In genomic region chr9:114364123-114364522, GRCh38 we compare ENCODE assay signal across 9 cellular contexts. TPM values are rescaled to one million over a fixed set of nuclear protein-coding genes. Genes with fewer than 3 reads are reported as not detected.
DNase-seq lines count a peak whose midpoint lies in the region; FAIRE-seq lines count a peak whose summit lies in the region.
"Had no signal": no experiment of that assay in that cellular context is flagged by ENCODE, and none has a peak within 500 bp of the region (broad histone marks: within the 10 kb centered on the region; RNA-seq: fewer than 3 reads in every experiment).

No MANE protein-coding gene starts in this region.

- H3K4me1 ChIP-seq in skeletal muscle satellite cell (ENCODE audit: control insufficient read depth, insufficient read depth, low read length) = peaks cover 39% of the 10 kb centered on the region

- peaks cover 48% of the 10 kb centered on the region for H3K36me3 ChIP-seq in skeletal muscle satellite cell (ENCODE audit: insufficient read depth, low read length)

- H3K27me3 ChIP-seq in skeletal muscle satellite cell (ENCODE audit: control insufficient read depth, insufficient read depth, low read length) = no peaks in the 10 kb centered on the region

- H3K36me3 Mint-ChIP-seq in dendritic cell treated with granulocyte-macrophage colony-stimulating factor and Interleukin-4, amounts not matched to agents 40 ng/mL and 50 ng/mL, for 4 days (ENCODE audit: low read depth) = peaks cover 93% of the 10 kb centered on the region

- intact Hi-C loops in dendritic cell treated with granulocyte-macrophage colony-stimulating factor and Interleukin-4, amounts not matched to agents 40 ng/mL and 50 ng/mL, for 4 days (cut with micrococcal nuclease) = no loop called here
- intact Hi-C loops in posterior cingulate gyrus (cut with DNase I) = no loop called here

- H3K4me3 ChIP-seq in skeletal muscle satellite cell (ENCODE audit: low read length) = peak overlapping the region; percentile 12

- peaks cover 61% of the 10 kb centered on the region for H3K4me1 Mint-ChIP-seq in dendritic cell treated with granulocyte-macrophage colony-stimulating factor and Interleukin-4, amounts not matched to agents 40 ng/mL and 50 ng/mL, for 4 days (ENCODE audit: low read depth)

- peak; percentile 97 for FAIRE-seq in RCC 7860 (lab: Jason Lieb, UNC)

- H3K9me3 Mint-ChIP-seq in dendritic cell treated with granulocyte-macrophage colony-stimulating factor and Interleukin-4, amounts not matched to agents 40 ng/mL and 50 ng/mL, for 4 days = no peaks in the 10 kb centered on the region

- peak overlapping the region; percentile 69 for H3K4me2 ChIP-seq in skeletal muscle satellite cell (ENCODE audit: low read length)

- DNase-seq in H4 (ENCODE audit: low spot score) = peak; percentile 85
- peak; percentile 98 for DNase-seq in RCC 7860 (ENCODE audit: low spot score)
- no peak for DNase-seq in C1 segment of cervical spinal cord (lab: John Stamatoyannopoulos, UW)
- no peak for DNase-seq in posterior cingulate gyrus
- DNase-seq in midbrain (lab: John Stamatoyannopoulos, UW) = no peak
- no peak for DNase-seq in NCI-H510A treated with DMSO at 0.1 percent for 48 hours (lab: John Stamatoyannopoulos, UW)
- DNase-seq: NCI-H146 had no signal

- H3K27ac Mint-ChIP-seq in dendritic cell treated with granulocyte-macrophage colony-stimulating factor and Interleukin-4, amounts not matched to agents 40 ng/mL and 50 ng/mL, for 4 days = peak overlapping the region; percentile 76

- H3K9me3 ChIP-seq in skeletal muscle satellite cell (replicated peaks; ENCODE audit: low read length) = no peaks in the 10 kb centered on the region

- no peak overlapping the region for H3K4me3 Mint-ChIP-seq in dendritic cell treated with granulocyte-macrophage colony-stimulating factor and Interleukin-4, amounts not matched to agents 40 ng/mL and 50 ng/mL, for 4 days

- H3K27me3 Mint-ChIP-seq in dendritic cell treated with granulocyte-macrophage colony-stimulating factor and Interleukin-4, amounts not matched to agents 40 ng/mL and 50 ng/mL, for 4 days = no peaks in the 10 kb centered on the region

- H3K9ac ChIP-seq in skeletal muscle satellite cell (ENCODE audit: low read depth, low read length) = peak overlapping the region; percentile 51

RNA-seq across cellular contexts. Expression of gene AKNA, which starts 23.7 kb away (rescaled TPM):
- 2.3 and 3.4 TPM in 2 replicates for total RNA-seq in H4 (2014; rRNA removed; shearing (Covaris generic))
- 5.7 and 11.2 TPM in 2 replicates for total RNA-seq in skeletal muscle satellite cell (2012; rRNA removed)

RNA-seq across cellular contexts. Expression of gene ORM2, which starts 34.5 kb away (rescaled TPM):
- total RNA-seq in H4 (2014; rRNA removed; shearing (Covaris generic)) = 0.19 TPM in 1 of 2 replicates, not detected in the other
- not detected in 2 replicates for total RNA-seq in skeletal muscle satellite cell (2012; rRNA removed)

RNA-seq across cellular contexts. Expression of gene ORM1, which starts 41.2 kb away (rescaled TPM):
- 0.33 TPM in 1 of 2 replicates, not detected in the other for total RNA-seq in H4 (2014; rRNA removed; shearing (Covaris generic))
- not detected in 2 replicates for total RNA-seq in skeletal muscle satellite cell (2012; rRNA removed)

Comparison
In these comparisons a context has a peak if more than half of its experiments do, and no peak if none do; other contexts are left out.
1. DNase-seq: peak in H4 (single experiment) and RCC 7860 (single experiment); none in C1 segment of cervical spinal cord (0 of 14), posterior cingulate gyrus (0 of 10), midbrain (single experiment) and NCI-H510A treated with DMSO at 0.1 percent for 48 hours (single experiment).